18 cellular contexts compared by ENCODE assay signal in the genomic region with DNA sequence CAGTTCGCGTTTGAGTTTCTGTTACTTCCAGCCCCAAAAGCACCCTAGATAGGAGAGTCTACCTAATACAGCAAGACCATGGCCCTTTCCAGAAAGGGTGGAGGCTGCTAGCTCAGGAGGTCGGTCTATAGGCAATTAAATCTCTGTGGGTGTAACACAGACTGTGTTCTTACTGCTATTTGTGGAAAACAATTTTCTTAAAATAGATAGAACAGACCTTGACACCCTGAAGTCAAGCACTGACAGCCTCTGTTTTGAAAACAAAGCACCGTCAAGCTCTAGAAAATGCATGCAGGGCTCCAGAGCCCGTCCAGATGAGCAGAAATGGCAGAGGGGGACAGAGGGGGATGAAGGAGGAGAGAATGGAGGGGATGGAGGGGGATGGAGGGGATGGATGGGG.
DNase-seq lines count a peak whose midpoint lies in the region; ATAC-seq and TF ChIP-seq lines count a peak whose summit lies in the region.
"Had no signal": no experiment of that assay in that cellular context is flagged by ENCODE, and none has a peak within 500 bp of the region (broad histone marks: within the 10 kb centered on the region; RNA-seq: fewer than 3 reads in every experiment).

No MANE protein-coding gene starts in this region.

- H3K4me3 Mint-ChIP-seq in GM23338: no peak overlapping the region
- H3K4me3 Mint-ChIP-seq: CD4-positive, CD25-positive, alpha-beta regulatory T cell had no signal

- intact Hi-C loops in mucosa of descending colon (cut with DNase I, micrococcal nuclease): no loop called here

- H3K4me2 ChIP-seq in GM23338: no peak overlapping the region
- H3K4me2 ChIP-seq: A549 had no signal

- H3K9me3 ChIP-seq in cardiac muscle cell (ENCODE audit: low read depth) (no peaks in the 10 kb centered on the region), mucosa of descending colon (no peaks in the 10 kb centered on the region), skeletal muscle tissue (ENCODE audit: control insufficient read depth in 3 of 3, low read length in 3 of 3) (no peaks in the 10 kb centered on the region)
- H3K9me3 ChIP-seq: A549, SJCRH30 had no signal

- H2AFZ ChIP-seq in GM23338: peak overlapping the region; percentile 63; the same call in 1 of the 2 replicates

- no peaks in the 10 kb centered on the region; the same call in 2 of the 3 replicates for H3K9me3 Mint-ChIP-seq in GM23338

- H3K4me3 ChIP-seq in GM23338 (no peak overlapping the region), cardiac muscle cell (no peak overlapping the region), mucosa of descending colon (no peak overlapping the region), skeletal muscle tissue (ENCODE audit: low read length in 3 of 3) (peak overlapping the region in 2 of 3 donors; percentile 49)
- H3K4me3 ChIP-seq: A549, GM12878, SJCRH30 had no signal

- no peak for ATAC-seq in GM23338
- peak; percentile 3 for ATAC-seq in mucosa of descending colon
- no peak for ATAC-seq in stimulated activated naive CD8-positive, alpha-beta T cell treated with anti-CD3 and anti-CD28 coated beads, Interleukin-15, Interleukin-2, amounts not matched to agents 100 U/mL and 50 U/mL, for 24 hours
- ATAC-seq in GM21737 (IDR thresholded peaks at IDR 0.05; ENCODE audit: unreplicated experiment): no peak
- no peak for ATAC-seq in HG03521 (IDR thresholded peaks at IDR 0.05; ENCODE audit: unreplicated experiment)
- ATAC-seq: GM12878 had no signal

- H3K36me3 Mint-ChIP-seq in GM23338 (ENCODE audit: low read depth): no peaks in the 10 kb centered on the region

- H3K27me3 ChIP-seq in GM23338 (ENCODE audit: insufficient read depth) (no peaks in the 10 kb centered on the region), cardiac muscle cell (no peaks in the 10 kb centered on the region), skeletal muscle tissue (ENCODE audit: control insufficient read depth in 3 of 3, insufficient read depth in 3 of 3, low read length in 3 of 3) (no peaks in the 10 kb centered on the region)
- H3K27me3 ChIP-seq: SJCRH30 had no signal

- no peaks in the 10 kb centered on the region for H3K9me2 ChIP-seq in GM23338 (ENCODE audit: insufficient read depth)

- H3K36me3 ChIP-seq in GM23338 (ENCODE audit: insufficient read depth): no peaks in the 10 kb centered on the region
- H3K36me3 ChIP-seq in cardiac muscle cell: no peaks in the 10 kb centered on the region
- no peaks in the 10 kb centered on the region for H3K36me3 ChIP-seq in mucosa of descending colon (ENCODE audit: low read depth)
- no peaks in the 10 kb centered on the region for H3K36me3 ChIP-seq in skeletal muscle tissue (ENCODE audit: control insufficient read depth in 3 of 3, insufficient read depth in 3 of 3, low read length in 3 of 3)
- H3K36me3 ChIP-seq: SJCRH30 had no signal

- DNase-seq in GM23338 (ENCODE audit: low spot score) (no peak), cardiac muscle cell (ENCODE audit: low read depth in 1 of 2, low spot score in 1 of 2) (no peak), mucosa of descending colon (no peak)
- DNase-seq in stimulated activated naive CD8-positive, alpha-beta T cell treated with anti-CD3 and anti-CD28 coated beads, Interleukin-15, Interleukin-2, amounts not matched to agents 100 U/mL and 50 U/mL, for 24 hours: no peak
- DNase-seq: Calu3; CD4-positive, CD25-positive, alpha-beta regulatory T cell; IMR-90; Kasumi-1; NCI-H1417; NCI-H1930; NCI-H2171 treated with DMSO at 0.1 percent for 48 hours; NCI-H524; SJCRH30 had no signal

- H3K4me1 Mint-ChIP-seq in GM23338: peaks cover 5% of the 10 kb centered on the region; the same call in 2 of the 3 replicates

- H3K27me3 Mint-ChIP-seq in GM23338 (ENCODE audit: insufficient read depth, low read depth, poor library complexity): peaks cover 5% of the 10 kb centered on the region
- H3K27me3 Mint-ChIP-seq: CD4-positive, CD25-positive, alpha-beta regulatory T cell had no signal

- H3K9ac ChIP-seq in skeletal muscle tissue (ENCODE audit: low read depth in 1 of 3, low read length in 3 of 3): peak overlapping the region; percentile 8 to 75 (median 65)

- H4K20me1 ChIP-seq in GM23338 (replicated peaks; ENCODE audit: insufficient read depth): no peaks in the 10 kb centered on the region

- TF ChIP-seq CTCF in GM23338 (conservative IDR thresholded peaks at IDR 0.05; ENCODE audit: low read depth in 2 of 2) (no peak), cardiac muscle cell (IDR thresholded peaks at IDR 0.05; ENCODE audit: low read depth, low read length) (no peak), mucosa of descending colon (IDR thresholded peaks at IDR 0.05) (no peak)

- H3K4me1 ChIP-seq in GM23338 (ENCODE audit: insufficient read depth) (no peaks in the 10 kb centered on the region), cardiac muscle cell (ENCODE audit: low read depth) (peaks cover 49% of the 10 kb centered on the region), mucosa of descending colon (ENCODE audit: low read depth) (peaks cover 3% of the 10 kb centered on the region), skeletal muscle tissue (ENCODE audit: control insufficient read depth in 3 of 3, insufficient read depth in 3 of 3, low read length in 3 of 3) (peaks cover 8 to 51% (median 48%) of the 10 kb centered on the region in 3 donors)
- H3K4me1 ChIP-seq: SJCRH30 had no signal

- H3K27ac ChIP-seq in GM23338 (ENCODE audit: low read depth) (no peak overlapping the region), cardiac muscle cell (peak overlapping the region; percentile 65), skeletal muscle tissue (ENCODE audit: low read depth, low read length) (peak overlapping the region; percentile 73)
- H3K27ac ChIP-seq: SJCRH30 had no signal

- H3F3A ChIP-seq in GM23338 (replicated peaks; ENCODE audit: low read depth): no peaks in the 10 kb centered on the region

- H3K79me2 ChIP-seq in GM23338 (replicated peaks; ENCODE audit: insufficient read depth): no peaks in the 10 kb centered on the region

- H3K27ac Mint-ChIP-seq in GM23338: no peak overlapping the region
- H3K27ac Mint-ChIP-seq: CD4-positive, CD25-positive, alpha-beta regulatory T cell had no signal

TF ChIP-seq in GM23338, 12 proteins besides CTCF, POLR2A, EP300 and RAD21 (continues in another document):
- no peak for TF ChIP-seq REST (IDR thresholded peaks at IDR 0.05; ENCODE audit: unreplicated experiment)

Comparison
In these comparisons a context has a peak if more than half of its experiments do, and no peak if none do; other contexts are left out.
1. H3K4me3 ChIP-seq: peak in skeletal muscle tissue (2 of 3); none in GM23338 (single experiment), cardiac muscle cell (single experiment) and mucosa of descending colon (single experiment).